Comparison of ENCODE assay signal across 8 cellular contexts in genomic region chr20:56468317-56469076, GRCh38. TPM values are rescaled to one million over a fixed set of nuclear protein-coding genes. Genes with fewer than 3 reads are reported as not detected.
DNase-seq lines count a peak whose midpoint lies in the region; ATAC-seq and TF ChIP-seq lines count a peak whose summit lies in the region.

RTF2 (plus strand) TSS chr20:56468627; CDS start chr20:56468698, 71 bp downstream.

- no peaks in the 10 kb centered on the region for H4K20me1 ChIP-seq in PC-9 (ENCODE audit: insufficient read depth)

- 0 out of 2 replicates have a peak within 1 kb of the TSS, but pooled peaks have one; percentile 16 for H3K27ac ChIP-seq in PC-9
- H3K27ac ChIP-seq in mucosa of rectum (ENCODE audit: low read depth in 2 of 2, low read length in 2 of 2): peak within 1 kb of the TSS; percentile 78 to 84

- peak; percentile 99 for ATAC-seq in GM21619 (IDR thresholded peaks at IDR 0.05; ENCODE audit: unreplicated experiment)

- peak within 1 kb of the TSS; percentile 86 for H3K4me3 ChIP-seq in PC-9
- H3K4me3 ChIP-seq in mucosa of rectum (ENCODE audit: low read length in 2 of 2): peak within 1 kb of the TSS; percentile 95 to 96

- peaks cover 6% of the 10 kb centered on the region; the same call in 1 of the 2 replicates for H3K36me3 ChIP-seq in PC-9 (ENCODE audit: low read depth)
- H3K36me3 ChIP-seq in mucosa of rectum (ENCODE audit: control insufficient read depth in 2 of 2, insufficient read depth in 2 of 2, low read length in 2 of 2): peaks cover 4 to 8% of the 10 kb centered on the region in 2 donors

- H3K9me2 ChIP-seq in PC-9 (ENCODE audit: insufficient read depth): no peaks in the 10 kb centered on the region

- H3K4me1 ChIP-seq in PC-9 (replicated peaks; ENCODE audit: insufficient read depth) (peaks cover 17% of the 10 kb centered on the region), mucosa of rectum (ENCODE audit: control insufficient read depth in 2 of 2, insufficient read depth in 2 of 2, low read length in 2 of 2) (peaks cover 11 to 18% of the 10 kb centered on the region in 2 donors)

- TSS peak; percentile 61 for BruUV-seq in PC-9 (replicated peaks; lab: Mats Ljungman, UMichigan)

- no peaks in the 10 kb centered on the region; the same call in 1 of the 2 replicates for H3F3A ChIP-seq in PC-9 (ENCODE audit: insufficient read depth, low read depth)

- peak; percentile 80 for TF ChIP-seq POLR2A in erythroblast (IDR thresholded peaks at IDR 0.05; ENCODE audit: low read length)

- no peaks in the 10 kb centered on the region for H3K9me3 ChIP-seq in PC-9 (ENCODE audit: insufficient read depth, low read depth)
- no peaks in the 10 kb centered on the region for H3K9me3 ChIP-seq in mucosa of rectum (ENCODE audit: control insufficient read depth in 2 of 2, low read length in 2 of 2)

- CTCF ChIA-PET in PC-9 (lab: Charles Lee): no interaction called here

- TF ChIP-seq RAD21 in Ishikawa (IDR thresholded peaks at IDR 0.05; ENCODE audit: low read depth): no peak

- peak within 1 kb of the TSS; percentile 92 for H2AFZ ChIP-seq in PC-9

- H3K4me2 ChIP-seq in PC-9: peak within 1 kb of the TSS; percentile 95

- no peaks in the 10 kb centered on the region; the same call in 1 of the 2 replicates for H3K27me3 ChIP-seq in PC-9 (ENCODE audit: insufficient read depth, low read depth)
- no peaks in the 10 kb centered on the region for H3K27me3 ChIP-seq in mucosa of rectum (ENCODE audit: control insufficient read depth in 2 of 2, insufficient read depth in 2 of 2, low read length in 2 of 2)

- intact Hi-C loops in PC-9 (cut with micrococcal nuclease; ENCODE audit: unreplicated experiment): loop anchor here (2.0 kb wide), 2 partner anchors 68 to 76 kb away; partner anchors contain the start of genes AURKA and CSTF1

- H3K79me2 ChIP-seq in PC-9 (ENCODE audit: low read depth): peaks cover 26% of the 10 kb centered on the region

- POLR2A ChIA-PET in PC-9 (lab: Charles Lee; ENCODE audit: unreplicated experiment): no interaction called here

- DNase-seq in DMS153 treated with DMSO at 0.1 percent for 48 hours (lab: John Stamatoyannopoulos, UW; ENCODE audit: unreplicated experiment) (peak; percentile 79), PC-9 (peak; percentile 84 to 96), erythroblast (lab: John Stamatoyannopoulos, UW) (peak; percentile 97 to 99)
- peak; percentile 99 for DNase-seq in activated T-cell treated with anti-CD3 and anti-CD28 coated beads, Interleukin-2, amount 50 U/mL, for 1 hour
- DNase-seq in stimulated activated CD8-positive, alpha-beta memory T cell treated with anti-CD3 and anti-CD28 coated beads, Interleukin-4, amount 100 ng/mL, for 4 hours (ENCODE audit: low read depth in 2 of 2, low spot score in 1 of 2): peak; percentile 94

- peak within 1 kb of the TSS; percentile 89 to 94 for H3K9ac ChIP-seq in mucosa of rectum (ENCODE audit: low read depth in 1 of 2, low read length in 2 of 2)

- no peak for TF ChIP-seq EP300 in Ishikawa (IDR thresholded peaks at IDR 0.05; ENCODE audit: borderline replicate concordance)

- no peak for TF ChIP-seq CTCF in PC-9 (conservative IDR thresholded peaks at IDR 0.05)

TF ChIP-seq in Ishikawa, 13 proteins besides CTCF, POLR2A, EP300 and RAD21:
- TF ChIP-seq TAF1 (IDR thresholded peaks at IDR 0.05; ENCODE audit: low read depth) (peak; percentile 64; the same call in 1 of the 2 replicates), CEBPB (IDR thresholded peaks at IDR 0.05) (no peak), USF1 (IDR thresholded peaks at IDR 0.05) (no peak), EGR1 (IDR thresholded peaks at IDR 0.05) (peak; percentile 100), FOXM1 (IDR thresholded peaks at IDR 0.05; ENCODE audit: borderline replicate concordance, low read depth) (peak; percentile 46; the same call in 1 of the 2 replicates), NFIC (IDR thresholded peaks at IDR 0.05) (no peak), TCF12 (IDR thresholded peaks at IDR 0.05; ENCODE audit: low read depth) (peak; percentile 62; the same call in 1 of the 2 replicates), YY1 (IDR thresholded peaks at IDR 0.05; ENCODE audit: low read depth) (no peak), REST (IDR thresholded peaks at IDR 0.05; ENCODE audit: low read depth) (no peak), CREB1 (IDR thresholded peaks at IDR 0.05; ENCODE audit: low read depth) (peak; percentile 97), MAX (IDR thresholded peaks at IDR 0.05) (peak; percentile 72), ZBTB7A (IDR thresholded peaks at IDR 0.05; ENCODE audit: low read depth) (no peak), TEAD4 (IDR thresholded peaks at IDR 0.05) (peak; percentile 46)
TF ChIP-seq in Ishikawa: peak in this region for 7.

RNA-seq across cellular contexts. Expression of gene RTF2, which starts in this region (rescaled TPM):
- 96.2 and 108 TPM in 2 replicates for total RNA-seq in PC-9 (2021)

Comparison
In these comparisons a context has a peak if more than half of its experiments do, and no peak if none do; other contexts are left out.
1. Peak in every context shown above with its lines: DNase-seq, ATAC-seq, H3K4me3 ChIP-seq and H3K27ac ChIP-seq.